12 cellular contexts compared by ENCODE assay signal in genomic region chr12:114355389-114356088, GRCh38. TPM values are rescaled to one million over a fixed set of nuclear protein-coding genes. Genes with fewer than 3 reads are reported as not detected.
A peak's percentile ranks its signal among the peaks of the same experiment; 100 is the strongest.
DNase-seq lines count a peak whose midpoint lies in the region; ATAC-seq, FAIRE-seq and TF ChIP-seq lines count a peak whose summit lies in the region.
"Had no signal": no experiment of that assay in that cellular context is flagged by ENCODE, and none has a peak within 500 bp of the region (broad histone marks: within the 10 kb centered on the region; RNA-seq: fewer than 3 reads in every experiment).

No MANE protein-coding gene starts in this region.

- H3K9ac ChIP-seq in PC-3 (ENCODE audit: low read length) = no peak overlapping the region

- no peaks in the 10 kb centered on the region for H3K4me1 Mint-ChIP-seq in effector memory CD8-positive, alpha-beta T cell (ENCODE audit: low read depth in 2 of 2)
- H3K4me1 Mint-ChIP-seq: CD4-positive, CD25-positive, alpha-beta regulatory T cell; naive thymus-derived CD4-positive, alpha-beta T cell had no signal

- peaks cover 7 to 12% of the 10 kb centered on the region in 2 donors for H3K9me3 Mint-ChIP-seq in effector memory CD8-positive, alpha-beta T cell

- intact Hi-C loops in PC-3 (cut with micrococcal nuclease) = no loop called here
- intact Hi-C loops in left ventricle myocardium superior (cut with micrococcal nuclease) = no loop called here

- H3K36me3 ChIP-seq in PC-3 (ENCODE audit: low read depth, low read length) = no peaks in the 10 kb centered on the region

- no peaks in the 10 kb centered on the region for H3K36me3 Mint-ChIP-seq in effector memory CD8-positive, alpha-beta T cell (ENCODE audit: insufficient read depth)
- H3K36me3 Mint-ChIP-seq: CD4-positive, CD25-positive, alpha-beta regulatory T cell; naive thymus-derived CD4-positive, alpha-beta T cell had no signal

- no peaks in the 10 kb centered on the region for H3F3A ChIP-seq in PC-3 (ENCODE audit: low read length, unreplicated experiment)

- no peak overlapping the region for H3K4me3 Mint-ChIP-seq in effector memory CD8-positive, alpha-beta T cell
- H3K4me3 Mint-ChIP-seq: CD4-positive, CD25-positive, alpha-beta regulatory T cell; naive thymus-derived CD4-positive, alpha-beta T cell had no signal

- POLR2A ChIA-PET in A549 (lab: Yijun Ruan, JAX) (no interaction called here), PC-3 (lab: Charles Lee; ENCODE audit: unreplicated experiment) (no interaction called here)

- H3K27ac ChIP-seq in A549 = no peak overlapping the region
- H3K27ac ChIP-seq in PC-3 (ENCODE audit: low read length) = no peak overlapping the region

- no peak overlapping the region for H3K27ac Mint-ChIP-seq in effector memory CD8-positive, alpha-beta T cell
- H3K27ac Mint-ChIP-seq: CD4-positive, CD25-positive, alpha-beta regulatory T cell; naive thymus-derived CD4-positive, alpha-beta T cell had no signal

- WGBS in A549 (ENCODE audit: missing lambda C conversion rate) = 16% methylated on average over 13 of the region's 16 CpGs

- no peak for TF ChIP-seq POLR2A in A549 (IDR thresholded peaks at IDR 0.05; ENCODE audit: low read length)

- H3K27me3 Mint-ChIP-seq in effector memory CD8-positive, alpha-beta T cell = peaks cover 8 to 13% of the 10 kb centered on the region in 2 donors
- H3K27me3 Mint-ChIP-seq: CD4-positive, CD25-positive, alpha-beta regulatory T cell had no signal

- H3K4me1 ChIP-seq in A549 (no peaks in the 10 kb centered on the region), PC-3 (ENCODE audit: insufficient read depth, low read length) (no peaks in the 10 kb centered on the region)

- BruUV-seq in PC-3 (replicated peaks; lab: Mats Ljungman, UMichigan) = no TSS peak

- H3K4me2 ChIP-seq in A549 (no peak overlapping the region), PC-3 (ENCODE audit: low read length) (no peak overlapping the region)

- TF ChIP-seq CTCF in A549 (IDR thresholded peaks at IDR 0.05) = no peak
- peak; percentile 32 for TF ChIP-seq CTCF in GM12873 (IDR thresholded peaks at IDR 0.05; ENCODE audit: insufficient read depth, low read depth, low read length, missing control alignments)
- TF ChIP-seq CTCF in PC-3 (conservative IDR thresholded peaks at IDR 0.05; ENCODE audit: low read depth, low read length) = peak; percentile 31; the same call in 1 of the 2 replicates

- H3K79me2 ChIP-seq in PC-3 (ENCODE audit: low read length) = no peaks in the 10 kb centered on the region

- no peaks in the 10 kb centered on the region for H3K9me2 ChIP-seq in PC-3 (replicated peaks; ENCODE audit: low read length)

- H3K9me3 ChIP-seq in A549 = no peaks in the 10 kb centered on the region
- H3K9me3 ChIP-seq in PC-3 (ENCODE audit: low read length) = no peaks in the 10 kb centered on the region

- TF ChIP-seq EP300 in A549 (IDR thresholded peaks at IDR 0.05) = no peak

- DNase-seq in A549 (ENCODE audit: low read depth in 1 of 2, low spot score in 1 of 2) (peak in 1 of 2 experiments; percentile 58), PC-3 (peak; percentile 3), left ventricle myocardium superior (peak; percentile 66), NCI-H128 (lab: John Stamatoyannopoulos, UW; ENCODE audit: unreplicated experiment) (no peak), SW 1271 (lab: John Stamatoyannopoulos, UW) (no peak)
- DNase-seq in effector memory CD8-positive, alpha-beta T cell = no peak
- DNase-seq: CD4-positive, CD25-positive, alpha-beta regulatory T cell; naive thymus-derived CD4-positive, alpha-beta T cell had no signal

- peaks cover 35% of the 10 kb centered on the region; the same call in 1 of the 2 replicates for H3K27me3 ChIP-seq in PC-3 (ENCODE audit: low read length)

- H3K4me3 ChIP-seq in A549 (no peak overlapping the region), PC-3 (ENCODE audit: low read length) (no peak overlapping the region)

- ATAC-seq in A549 (peak; percentile 50 to 90; a peak in 4 of 6 replicates), PC-3 (no peak), left ventricle myocardium superior (peak; percentile 85), HG03159 (IDR thresholded peaks at IDR 0.05; ENCODE audit: unreplicated experiment) (no peak)
- ATAC-seq in effector memory CD8-positive, alpha-beta T cell (replicated peaks) = no peak
- ATAC-seq: naive thymus-derived CD4-positive, alpha-beta T cell had no signal

- no peak overlapping the region for H2AFZ ChIP-seq in PC-3 (ENCODE audit: low read length)

- H4K20me1 ChIP-seq in PC-3 (ENCODE audit: low read length) = no peaks in the 10 kb centered on the region

- no peak for FAIRE-seq in A549 (lab: Jason Lieb, UNC)
- FAIRE-seq: endometrium had no signal

- TF ChIP-seq RAD21 in A549 (conservative IDR thresholded peaks at IDR 0.05 in 1 of 2, IDR thresholded peaks at IDR 0.05 in 1 of 2) = peak in 1 of 2 experiments; percentile 46; a peak in 2 of 5 replicates

- CTCF ChIA-PET in A549 (lab: Yijun Ruan, JAX) (interaction anchor here (0.7 to 1.2 kb wide), 2 partner anchors 11 to 153 kb away, joined by 3 to 6 read pairs; no protein-coding TSS in a partner anchor), PC-3 (lab: Charles Lee) (no interaction called here)

TF ChIP-seq in A549, 52 proteins besides CTCF, POLR2A, EP300 and RAD21:
- TF ChIP-seq ZC3H11A (IDR thresholded peaks at IDR 0.05) = no peak
- TF ChIP-seq FOSB (CRISPR knock-in tag; IDR thresholded peaks at IDR 0.05) = no peak
- TF ChIP-seq HEYL (CRISPR knock-in tag; IDR thresholded peaks at IDR 0.05) = no peak

RNA-seq across cellular contexts. Expression of gene TBX5, which starts 50.4 kb away (rescaled TPM):
- polyA plus RNA-seq in A549 (2011; rRNA removed) (not detected in 2 replicates), A549 (2017; fragmentation: RNase III; extraction: RNeasy Plus Mini Kit Qiagen cat#74134 plus additional on column Dnase treatment) (not detected in 3 replicates)
- not detected in 2 replicates for polyA plus RNA-seq in A549 (2012; cell fraction: cytosol; rRNA removed)
- not detected in 2 replicates for polyA plus RNA-seq in A549 (2012; cell fraction: nucleus; rRNA removed)
- polyA minus RNA-seq in A549 (2011; rRNA and poly(A)+ RNA removed) = not detected in 2 replicates
- total RNA-seq in PC-3 (2014; rRNA removed) (not detected in 2 replicates), left ventricle myocardium superior (73.5 TPM)
- total RNA-seq: CD4-positive, CD25-positive, alpha-beta regulatory T cell; naive thymus-derived CD4-positive, alpha-beta T cell; NCI-H460 had no signal
- polyA plus RNA-seq: CD4-positive, CD25-positive, alpha-beta regulatory T cell; naive thymus-derived CD4-positive, alpha-beta T cell had no signal

Comparison
In these comparisons a context has a peak if more than half of its experiments do, and no peak if none do; other contexts are left out.
1. ATAC-seq: peak in A549 (2 of 2) and left ventricle myocardium superior (single experiment); none in PC-3 (single experiment), effector memory CD8-positive, alpha-beta T cell (single experiment) and HG03159 (single experiment).
2. DNase-seq: peak in PC-3 (single experiment) and left ventricle myocardium superior (single experiment); none in NCI-H128 (single experiment), SW 1271 (0 of 2) and effector memory CD8-positive, alpha-beta T cell (0 of 3).
3. RNA of gene TBX5, which starts 50.4 kb away (total RNA-seq): 73.5 TPM in left ventricle myocardium superior (single experiment); not detected in PC-3; every median in the first group is over 10 times any median in the second.